12 cellular contexts compared by ENCODE assay signal in genomic region chr3:190301591-190301990, GRCh38. TPM values are rescaled to one million over a fixed set of nuclear protein-coding genes. Genes with fewer than 3 reads are reported as not detected.
DNase-seq lines count a peak whose midpoint lies in the region; ATAC-seq and TF ChIP-seq lines count a peak whose summit lies in the region.
"Had no signal": no experiment of that assay in that cellular context is flagged by ENCODE, and none has a peak within 500 bp of the region (broad histone marks: within the 10 kb centered on the region; RNA-seq: fewer than 3 reads in every experiment).

No MANE protein-coding gene starts in this region.

- no peaks in the 10 kb centered on the region for H3K36me3 Mint-ChIP-seq in CD8-positive, alpha-beta T cell
- no peaks in the 10 kb centered on the region for H3K36me3 Mint-ChIP-seq in T-helper 2 cell treated with Interferon-gamma antibody and Interleukin-4, amounts not matched to agents 5 μg/mL and 100 μg/mL, for 36 hours (ENCODE audit: low read depth)
- peaks cover 2% of the 10 kb centered on the region for H3K36me3 Mint-ChIP-seq in neural progenitor cell

- H3K79me2 ChIP-seq in neural progenitor cell (ENCODE audit: low read depth): no peaks in the 10 kb centered on the region

- no peaks in the 10 kb centered on the region for H3F3A ChIP-seq in neural progenitor cell (ENCODE audit: low read depth)

- H3K9me3 ChIP-seq in CD8-positive, alpha-beta T cell (ENCODE audit: low read length): no peaks in the 10 kb centered on the region
- H3K9me3 ChIP-seq in neural progenitor cell (ENCODE audit: low read depth): no peaks in the 10 kb centered on the region
- H3K9me3 ChIP-seq: suprapubic skin had no signal

- TF ChIP-seq CTCF in CD8-positive, alpha-beta T cell (IDR thresholded peaks at IDR 0.05): no peak
- no peak for TF ChIP-seq CTCF in foreskin keratinocyte (conservative IDR thresholded peaks at IDR 0.05)
- TF ChIP-seq CTCF in neural progenitor cell (IDR thresholded peaks at IDR 0.05): no peak

- CTCF ChIA-PET in CD8-positive, alpha-beta T cell (lab: Charles Lee): interaction anchor here (0.7 to 0.8 kb wide), 2 partner anchors 20 to 21 kb away, joined by 3 to 4 read pairs; partner anchors contain the start of gene CLDN1

- DNase-seq in CD8-positive, alpha-beta T cell: no peak
- DNase-seq in Kasumi-1 (lab: John Stamatoyannopoulos, UW) (peak; percentile 51 to 55), foreskin keratinocyte (peak in 1 of 2 donors; percentile 72), neural progenitor cell (ENCODE audit: low spot score) (no peak), left ventricle myocardium superior (no peak), DMS53 (lab: John Stamatoyannopoulos, UW) (no peak)
- no peak for DNase-seq in T-helper 2 cell treated with Interferon-gamma antibody and Interleukin-4, amounts not matched to agents 5 μg/mL and 100 μg/mL, for 36 hours (ENCODE audit: low spot score)
- DNase-seq: endodermal cell had no signal

- H3K4me1 ChIP-seq in CD8-positive, alpha-beta T cell (ENCODE audit: insufficient read depth, low read length): peaks cover 23% of the 10 kb centered on the region
- peaks cover 42% of the 10 kb centered on the region for H3K4me1 ChIP-seq in foreskin keratinocyte
- peaks cover 5% of the 10 kb centered on the region for H3K4me1 ChIP-seq in neural progenitor cell

- no peak overlapping the region for H3K27ac Mint-ChIP-seq in CD8-positive, alpha-beta T cell
- H3K27ac Mint-ChIP-seq in T-helper 2 cell treated with Interferon-gamma antibody and Interleukin-4, amounts not matched to agents 5 μg/mL and 100 μg/mL, for 36 hours: peak overlapping the region; percentile 82
- no peak overlapping the region for H3K27ac Mint-ChIP-seq in neural progenitor cell
- H3K27ac Mint-ChIP-seq: endodermal cell; T-helper 1 cell treated with Interleukin-12 subunit alpha and Interleukin-12 subunit beta and Interleukin-4 antibody, amounts not matched to agents 30 μg/mL and 1 μg/mL, for 36 hours had no signal

- no peaks in the 10 kb centered on the region for H3K9me3 Mint-ChIP-seq in CD8-positive, alpha-beta T cell
- H3K9me3 Mint-ChIP-seq in T-helper 2 cell treated with Interferon-gamma antibody and Interleukin-4, amounts not matched to agents 5 μg/mL and 100 μg/mL, for 36 hours: no peaks in the 10 kb centered on the region
- no peaks in the 10 kb centered on the region for H3K9me3 Mint-ChIP-seq in neural progenitor cell
- H3K9me3 Mint-ChIP-seq: endodermal cell; neural crest cell; T-helper 1 cell treated with Interleukin-12 subunit alpha and Interleukin-12 subunit beta and Interleukin-4 antibody, amounts not matched to agents 30 μg/mL and 1 μg/mL, for 36 hours had no signal

- H3K4me1 Mint-ChIP-seq in CD8-positive, alpha-beta T cell (ENCODE audit: low read depth): peaks cover 15% of the 10 kb centered on the region
- peaks cover 21% of the 10 kb centered on the region for H3K4me1 Mint-ChIP-seq in T-helper 2 cell treated with Interferon-gamma antibody and Interleukin-4, amounts not matched to agents 5 μg/mL and 100 μg/mL, for 36 hours (ENCODE audit: low read depth)
- no peaks in the 10 kb centered on the region for H3K4me1 Mint-ChIP-seq in neural progenitor cell
- H3K4me1 Mint-ChIP-seq: neural crest cell had no signal

- no peak overlapping the region for H3K4me2 ChIP-seq in neural progenitor cell

- H3K27me3 ChIP-seq in CD8-positive, alpha-beta T cell (ENCODE audit: insufficient read depth, low read length): no peaks in the 10 kb centered on the region
- H3K27me3 ChIP-seq in foreskin keratinocyte (no peaks in the 10 kb centered on the region), neural progenitor cell (no peaks in the 10 kb centered on the region)
- H3K27me3 ChIP-seq: suprapubic skin had no signal

- H4K20me1 ChIP-seq in neural progenitor cell (ENCODE audit: low read depth): no peaks in the 10 kb centered on the region

- H2AFZ ChIP-seq in neural progenitor cell (replicated peaks): no peak overlapping the region

- intact Hi-C loops in CD8-positive, alpha-beta T cell (cut with DNase I, micrococcal nuclease): no loop called here
- intact Hi-C loops in left ventricle myocardium superior (cut with micrococcal nuclease): no loop called here

- H3K27ac ChIP-seq in CD8-positive, alpha-beta T cell (ENCODE audit: low read depth, low read length): no peak overlapping the region
- H3K27ac ChIP-seq in foreskin keratinocyte (peak overlapping the region; percentile 26), neural progenitor cell (no peak overlapping the region)
- H3K27ac ChIP-seq: suprapubic skin had no signal

- no peak overlapping the region for H3K9ac ChIP-seq in neural progenitor cell

- H3K4me3 ChIP-seq in CD8-positive, alpha-beta T cell (ENCODE audit: low read depth, low read length): no peak overlapping the region
- no peak overlapping the region for H3K4me3 ChIP-seq in neural progenitor cell
- H3K4me3 ChIP-seq: suprapubic skin had no signal

- H3K36me3 ChIP-seq in CD8-positive, alpha-beta T cell (ENCODE audit: insufficient read depth, low read length): no peaks in the 10 kb centered on the region
- H3K36me3 ChIP-seq in neural progenitor cell: no peaks in the 10 kb centered on the region
- H3K36me3 ChIP-seq: suprapubic skin had no signal

- peak; percentile 71 for ATAC-seq in CD8-positive, alpha-beta T cell
- ATAC-seq in foreskin keratinocyte: no peak
- ATAC-seq in left ventricle myocardium superior: no peak

- no peak overlapping the region for H3K4me3 Mint-ChIP-seq in CD8-positive, alpha-beta T cell
- H3K4me3 Mint-ChIP-seq in T-helper 2 cell treated with Interferon-gamma antibody and Interleukin-4, amounts not matched to agents 5 μg/mL and 100 μg/mL, for 36 hours: peak overlapping the region; percentile 57
- H3K4me3 Mint-ChIP-seq in neural progenitor cell: no peak overlapping the region
- H3K4me3 Mint-ChIP-seq: endodermal cell; neural crest cell; T-helper 1 cell treated with Interleukin-12 subunit alpha and Interleukin-12 subunit beta and Interleukin-4 antibody, amounts not matched to agents 30 μg/mL and 1 μg/mL, for 36 hours had no signal

- peaks cover 25% of the 10 kb centered on the region for H3K27me3 Mint-ChIP-seq in CD8-positive, alpha-beta T cell (ENCODE audit: low read depth)
- H3K27me3 Mint-ChIP-seq in T-helper 2 cell treated with Interferon-gamma antibody and Interleukin-4, amounts not matched to agents 5 μg/mL and 100 μg/mL, for 36 hours (ENCODE audit: low read depth): no peaks in the 10 kb centered on the region
- H3K27me3 Mint-ChIP-seq in neural progenitor cell (ENCODE audit: insufficient read depth, low read depth): no peaks in the 10 kb centered on the region

- POLR2A ChIA-PET in CD8-positive, alpha-beta T cell (lab: Charles Lee): no interaction called here

RNA-seq across cellular contexts. Expression of gene CLDN1, which starts 20.7 kb away (rescaled TPM):
- not detected for total RNA-seq in CD8-positive, alpha-beta T cell
- total RNA-seq in foreskin keratinocyte: 1.9 and 5.4 TPM in 2 replicates
- 0.99 and 3.0 TPM in 2 replicates for polyA plus RNA-seq in foreskin keratinocyte
- 0.24 and 0.34 TPM in 2 replicates for total RNA-seq in neural progenitor cell (ENCODE audit: low replicate concordance)
- 1.4 TPM for total RNA-seq in left ventricle myocardium superior
- total RNA-seq: OCI-LY7 had no signal

Comparison
In these comparisons a context has a peak if more than half of its experiments do, and no peak if none do; other contexts are left out.
1. DNase-seq: peak in Kasumi-1 (2 of 2); none in CD8-positive, alpha-beta T cell (0 of 7), T-helper 2 cell treated with Interferon-gamma antibody and Interleukin-4, amounts not matched to agents 5 μg/mL and 100 μg/mL, for 36 hours (single experiment), neural progenitor cell (single experiment), left ventricle myocardium superior (single experiment) and DMS53 (single experiment).